ENCODE assay signal across 1 cellular context in the genomic region with DNA sequence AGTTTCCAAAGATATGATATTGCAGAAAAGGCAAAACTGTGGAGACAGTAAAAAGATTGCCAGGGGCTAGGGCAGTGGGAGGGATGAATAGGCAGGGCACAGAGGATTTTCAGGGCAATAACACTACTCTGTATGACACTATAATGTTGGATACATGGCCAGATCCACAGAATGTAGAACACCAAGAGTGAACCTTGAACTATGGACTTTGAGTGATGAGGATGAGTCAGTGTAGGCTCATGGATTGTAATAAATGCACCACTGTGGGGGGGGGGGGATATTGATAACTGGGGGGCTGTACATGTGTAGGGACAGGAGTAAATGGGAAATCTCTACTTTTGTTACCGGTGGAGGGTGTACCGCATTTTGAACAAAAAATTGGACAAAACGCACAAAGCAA.
TF ChIP-seq lines count a peak whose summit lies in the region.

No MANE protein-coding gene starts in this region.

TF ChIP-seq in HepG2, 621 proteins besides CTCF, POLR2A, EP300 and RAD21 (continued from another document):
- TF ChIP-seq, protein P1, sequence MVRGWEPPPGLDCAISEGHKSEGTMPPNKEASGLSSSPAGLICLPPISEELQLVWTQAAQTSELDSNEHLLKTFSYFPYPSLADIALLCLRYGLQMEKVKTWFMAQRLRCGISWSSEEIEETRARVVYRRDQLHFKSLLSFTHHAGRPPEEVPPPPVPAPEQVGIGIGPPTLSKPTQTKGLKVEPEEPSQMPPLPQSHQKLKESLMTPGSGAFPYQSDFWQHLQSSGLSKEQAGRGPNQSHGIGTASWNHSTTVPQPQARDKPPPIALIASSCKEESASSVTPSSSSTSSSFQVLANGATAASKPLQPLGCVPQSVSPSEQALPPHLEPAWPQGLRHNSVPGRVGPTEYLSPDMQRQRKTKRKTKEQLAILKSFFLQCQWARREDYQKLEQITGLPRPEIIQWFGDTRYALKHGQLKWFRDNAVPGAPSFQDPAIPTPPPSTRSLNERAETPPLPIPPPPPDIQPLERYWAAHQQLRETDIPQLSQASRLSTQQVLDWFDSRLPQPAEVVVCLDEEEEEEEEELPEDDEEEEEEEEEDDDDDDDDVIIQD (CRISPR knock-in tag; IDR thresholded peaks at IDR 0.05; ENCODE audit: low read depth) = no peak
- peak; percentile 17; the same call in 1 of the 2 replicates for TF ChIP-seq HNF4A (CRISPR knock-in tag; IDR thresholded peaks at IDR 0.05)
- TF ChIP-seq, protein P2, sequence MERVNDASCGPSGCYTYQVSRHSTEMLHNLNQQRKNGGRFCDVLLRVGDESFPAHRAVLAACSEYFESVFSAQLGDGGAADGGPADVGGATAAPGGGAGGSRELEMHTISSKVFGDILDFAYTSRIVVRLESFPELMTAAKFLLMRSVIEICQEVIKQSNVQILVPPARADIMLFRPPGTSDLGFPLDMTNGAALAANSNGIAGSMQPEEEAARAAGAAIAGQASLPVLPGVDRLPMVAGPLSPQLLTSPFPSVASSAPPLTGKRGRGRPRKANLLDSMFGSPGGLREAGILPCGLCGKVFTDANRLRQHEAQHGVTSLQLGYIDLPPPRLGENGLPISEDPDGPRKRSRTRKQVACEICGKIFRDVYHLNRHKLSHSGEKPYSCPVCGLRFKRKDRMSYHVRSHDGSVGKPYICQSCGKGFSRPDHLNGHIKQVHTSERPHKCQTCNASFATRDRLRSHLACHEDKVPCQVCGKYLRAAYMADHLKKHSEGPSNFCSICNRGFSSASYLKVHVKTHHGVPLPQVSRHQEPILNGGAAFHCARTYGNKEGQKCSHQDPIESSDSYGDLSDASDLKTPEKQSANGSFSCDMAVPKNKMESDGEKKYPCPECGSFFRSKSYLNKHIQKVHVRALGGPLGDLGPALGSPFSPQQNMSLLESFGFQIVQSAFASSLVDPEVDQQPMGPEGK (CRISPR knock-in tag; IDR thresholded peaks at IDR 0.05) = peak; percentile 33; the same call in 1 of the 2 replicates
- TF ChIP-seq HNF4G (IDR thresholded peaks at IDR 0.05; ENCODE audit: borderline replicate concordance, low read depth, low read length) = peak; percentile 34; the same call in 1 of the 2 replicates
- no peak for TF ChIP-seq HNF4G (CRISPR knock-in tag; IDR thresholded peaks at IDR 0.05; ENCODE audit: borderline replicate concordance, low read depth)
- TF ChIP-seq NCOR1 (IDR thresholded peaks at IDR 0.05; ENCODE audit: borderline replicate concordance, low read length) = peak; percentile 55; the same call in 1 of the 2 replicates
- TF ChIP-seq KAT7 (CRISPR knock-in tag; IDR thresholded peaks at IDR 0.05; ENCODE audit: borderline replicate concordance) = no peak
- no peak for TF ChIP-seq KDM1A (CRISPR knock-in tag; IDR thresholded peaks at IDR 0.05)
